Comparison of ENCODE assay signal across 19 cellular contexts in genomic region chr3:76566211-76566534, GRCh38.
"Had no signal": no experiment of that assay in that cellular context is flagged by ENCODE, and none has a peak within 500 bp of the region (broad histone marks: within the 10 kb centered on the region; RNA-seq: fewer than 3 reads in every experiment).

No MANE protein-coding gene starts in this region.

- DNase-seq: activated CD4-positive, alpha-beta T cell treated with anti-CD3 and anti-CD28 coated beads, Interleukin-2, amount 10 ng/mL, durations not matched to agents 24 days and 14 days; activated CD8-positive, alpha-beta memory T cell treated with anti-CD3 and anti-CD28 coated beads, Interleukin-2, amount 50 U/mL, for 4 hours; activated CD8-positive, alpha-beta T cell treated with anti-CD3 and anti-CD28 coated beads, Interleukin-2, amount 10 ng/mL, durations not matched to agents 7 days and 5 days; activated gamma-delta T cell treated with Interleukin-2 at 50 U/mL for 16 hours; activated naive CD8-positive, alpha-beta T cell treated with anti-CD3 and anti-CD28 coated beads, Interleukin-2, amount 10 ng/mL, durations not matched to agents 7 days and 5 days; central memory CD4-positive, alpha-beta T cell; effector memory CD4-positive, alpha-beta T cell; foreskin fibroblast; lower lobe of right lung; nephron progenitor cell; psoas muscle; right lobe of liver; stimulated activated CD4-positive, alpha-beta T cell treated with anti-CD3 and anti-CD28 coated beads, Interleukin-4, amount 100 ng/mL, for 4 hours; stimulated activated CD8-positive, alpha-beta memory T cell treated with anti-CD3 and anti-CD28 coated beads, Interleukin-4, amount 100 ng/mL, for 48 hours; stimulated activated naive CD4-positive, alpha-beta T cell treated with Interleukin-2 at 50 U/mL for 16 hours; substantia nigra had no signal

- ATAC-seq: activated CD8-positive, alpha-beta T cell treated with anti-CD3 and anti-CD28 coated beads, Interleukin-2, amount 10 ng/mL, durations not matched to agents 7 days and 5 days; psoas muscle; right lobe of liver; WTC11 had no signal

- H3K27ac ChIP-seq: lower lobe of right lung, psoas muscle, right lobe of liver, tibial nerve had no signal

- H3K9me3 ChIP-seq: lower lobe of right lung, psoas muscle, right lobe of liver, tibial nerve had no signal

- H3K36me3 ChIP-seq: lower lobe of right lung, right lobe of liver, tibial nerve had no signal

- H3K4me2 ChIP-seq: smooth muscle cell had no signal

- H3K4me1 ChIP-seq: lower lobe of right lung, psoas muscle, right lobe of liver, tibial nerve had no signal

- H3K27me3 ChIP-seq: right lobe of liver, tibial nerve had no signal

- H3K4me3 ChIP-seq: lower lobe of right lung, psoas muscle, right lobe of liver, smooth muscle cell, tibial nerve had no signal
